Comparison of ENCODE assay signal across 18 cellular contexts in the genomic region with DNA sequence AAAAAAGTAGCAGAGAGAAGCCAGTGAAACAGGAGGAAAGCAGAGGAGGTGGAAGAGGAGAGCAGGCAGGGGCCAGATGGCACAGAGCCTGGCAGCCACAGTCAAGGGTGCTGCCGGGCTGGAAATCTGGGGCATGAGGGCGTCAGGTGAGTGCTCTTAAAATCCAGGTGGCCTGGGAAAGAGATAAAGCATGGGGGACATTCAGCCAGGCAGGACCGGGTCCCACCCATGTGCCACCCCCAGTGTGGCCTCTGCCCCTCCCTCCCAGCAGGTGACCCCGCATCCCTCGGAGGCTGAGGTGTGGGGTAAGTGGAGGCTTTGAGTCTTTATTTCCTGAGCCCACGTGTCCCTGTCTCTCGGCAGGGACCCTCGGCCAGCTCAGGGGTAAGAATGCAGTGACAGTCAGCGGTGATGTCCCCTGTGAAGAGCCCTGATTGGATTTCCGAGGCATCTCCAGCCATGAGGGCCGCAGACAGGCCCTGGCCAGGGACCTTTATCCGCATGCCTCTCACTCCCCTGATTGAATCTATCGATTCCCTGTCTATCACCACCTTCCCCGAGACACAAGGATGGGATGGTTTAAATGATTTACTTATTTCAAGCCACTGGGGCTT. TPM values are rescaled to one million over a fixed set of nuclear protein-coding genes. Genes with fewer than 3 reads are reported as not detected.
DNase-seq lines count a peak whose midpoint lies in the region; TF ChIP-seq lines count a peak whose summit lies in the region.
"Had no signal": no experiment of that assay in that cellular context is flagged by ENCODE, and none has a peak within 500 bp of the region (broad histone marks: within the 10 kb centered on the region; RNA-seq: fewer than 3 reads in every experiment).

No MANE protein-coding gene starts in this region.

- H3K9me3 ChIP-seq in PC-9 (ENCODE audit: insufficient read depth, low read depth) (0 out of 2 replicates have a peak, but pooled peaks cover 6% of the 10 kb centered on the region), neuronal stem cell (replicated peaks in 1 of 2; ENCODE audit: control insufficient read depth in 2 of 2, insufficient read depth in 1 of 2, low read depth in 1 of 2, low read length in 2 of 2) (peaks cover 0 to 3% of the 10 kb centered on the region in 2 donors)
- H3K9me3 ChIP-seq: MG63, SJSA1 had no signal

- H3K27me3 ChIP-seq in PC-9 (ENCODE audit: insufficient read depth, low read depth) (no peaks in the 10 kb centered on the region), neuronal stem cell (ENCODE audit: control insufficient read depth in 3 of 3, insufficient read depth in 3 of 3, low read depth in 1 of 3, low read length in 3 of 3) (peaks cover 0 to 27% (median 0%) of the 10 kb centered on the region in 3 experiments)

- no peaks in the 10 kb centered on the region for H3K36me3 Mint-ChIP-seq in mesothelial cell of epicardium

- no peak overlapping the region for H3K14ac ChIP-seq in neuronal stem cell (ENCODE audit: low read length)

- no peak overlapping the region for H2AFZ ChIP-seq in PC-9
- no peak overlapping the region for H2AFZ ChIP-seq in neuronal stem cell (ENCODE audit: low read length)

- H3K23ac ChIP-seq in neuronal stem cell (ENCODE audit: low read depth, low read length, poor library complexity), result no peak overlapping the region

- H2BK5ac ChIP-seq in neuronal stem cell (ENCODE audit: low read length), result peak overlapping the region; percentile 32

- TF ChIP-seq CTCF in PC-9 (conservative IDR thresholded peaks at IDR 0.05) (no peak), mesothelial cell of epicardium (IDR thresholded peaks at IDR 0.05; ENCODE audit: unreplicated experiment) (no peak)

- H3K4me1 Mint-ChIP-seq in mesothelial cell of epicardium, result peaks cover 8% of the 10 kb centered on the region

- H3K9me2 ChIP-seq in PC-9 (ENCODE audit: insufficient read depth), result no peaks in the 10 kb centered on the region

- H3K79me2 ChIP-seq in PC-9 (ENCODE audit: low read depth), result 0 out of 2 replicates have a peak, but pooled peaks cover 8% of the 10 kb centered on the region

- H3F3A ChIP-seq in PC-9 (ENCODE audit: insufficient read depth, low read depth), result peaks cover 38% of the 10 kb centered on the region

- peaks cover 76% of the 10 kb centered on the region for H3K4me1 ChIP-seq in PC-9 (replicated peaks; ENCODE audit: insufficient read depth)
- H3K4me1 ChIP-seq in neuronal stem cell (ENCODE audit: control insufficient read depth in 2 of 2, insufficient read depth in 1 of 2, low read depth in 1 of 2, low read length in 2 of 2), result peaks cover 0 to 6% of the 10 kb centered on the region in 2 donors
- H3K4me1 ChIP-seq: SJSA1 had no signal

- H4K20me1 ChIP-seq in PC-9 (ENCODE audit: insufficient read depth), result no peaks in the 10 kb centered on the region

- no peak overlapping the region for H2BK120ac ChIP-seq in neuronal stem cell (ENCODE audit: low read depth, low read length)

- H3K4me3 ChIP-seq in PC-9 (no peak overlapping the region), neuronal stem cell (ENCODE audit: low read length in 2 of 2) (no peak overlapping the region)
- H3K4me3 ChIP-seq: MG63, SJSA1 had no signal

- H3K27ac ChIP-seq in PC-9 (peak overlapping the region; percentile 88), neuronal stem cell (replicated peaks; ENCODE audit: low read length) (no peak overlapping the region)
- H3K27ac ChIP-seq: SJSA1 had no signal

- no peak overlapping the region for H3K27ac Mint-ChIP-seq in mesothelial cell of epicardium
- H3K27ac Mint-ChIP-seq: B cell; CD4-positive, alpha-beta T cell had no signal

- no peak overlapping the region for H3K18ac ChIP-seq in neuronal stem cell (ENCODE audit: low read length)

- no peak overlapping the region for H3K9ac ChIP-seq in neuronal stem cell (ENCODE audit: low read depth, low read length, poor library complexity)

- no peak overlapping the region for H3K4me2 ChIP-seq in PC-9
- no peak overlapping the region for H3K4me2 ChIP-seq in neuronal stem cell (ENCODE audit: insufficient read depth, low read length, poor library complexity, severe bottlenecking)

- no peak overlapping the region for H2BK12ac ChIP-seq in neuronal stem cell (ENCODE audit: low read length)

- H3K79me1 ChIP-seq in neuronal stem cell (ENCODE audit: low read depth, low read length), result no peaks in the 10 kb centered on the region

- no TSS peak for BruUV-seq in PC-9 (replicated peaks; lab: Mats Ljungman, UMichigan)

- H3K4ac ChIP-seq in neuronal stem cell (ENCODE audit: low read length), result no peak overlapping the region

- H2AK5ac ChIP-seq in neuronal stem cell (ENCODE audit: low read depth, low read length), result no peak overlapping the region

- H4K91ac ChIP-seq in neuronal stem cell (ENCODE audit: low read depth, low read length, poor library complexity), result no peak overlapping the region

- no peaks in the 10 kb centered on the region for H3K36me3 ChIP-seq in PC-9 (ENCODE audit: low read depth)
- H3K36me3 ChIP-seq in neuronal stem cell (replicated peaks in 1 of 2; ENCODE audit: control insufficient read depth in 2 of 2, insufficient read depth in 2 of 2, low read length in 2 of 2), result no peaks in the 10 kb centered on the region
- H3K36me3 ChIP-seq: MG63, SJSA1 had no signal

- peaks cover 41% of the 10 kb centered on the region for H3K27me3 Mint-ChIP-seq in mesothelial cell of epicardium (ENCODE audit: low read depth)

- H3K4me3 Mint-ChIP-seq in mesothelial cell of epicardium, result no peak overlapping the region
- H3K4me3 Mint-ChIP-seq: B cell; CD4-positive, alpha-beta T cell had no signal

- POLR2A ChIA-PET in PC-9 (lab: Charles Lee; ENCODE audit: unreplicated experiment), result no interaction called here

- no CpG with 5 or more reads among the region's 14 CpGs for WGBS in neuronal stem cell (ENCODE audit: extremely low coverage in 2 of 2, insufficient read length in 2 of 2, insufficient replicate concordance in 1 of 2), 2 donors

- peaks cover 11% of the 10 kb centered on the region for H3K9me3 Mint-ChIP-seq in mesothelial cell of epicardium
- H3K9me3 Mint-ChIP-seq: CD4-positive, alpha-beta T cell had no signal

- CTCF ChIA-PET in PC-9 (lab: Charles Lee), result interaction anchor here (0.6 kb wide), 2 partner anchors 92 to 1862 kb away, joined by 4 to 7 read pairs; no protein-coding TSS in a partner anchor

- no peak overlapping the region for H4K8ac ChIP-seq in neuronal stem cell (ENCODE audit: low read depth, low read length)

- peak; percentile 33 for DNase-seq in DMS79 treated with DMSO at 0.1 percent for 48 hours (lab: John Stamatoyannopoulos, UW)
- peak; percentile 33 for DNase-seq in NCI-H1694 (lab: John Stamatoyannopoulos, UW)
- DNase-seq in PC-9, result no peak
- DNase-seq in neuronal stem cell (ENCODE audit: low spot score), result no peak
- DNase-seq in mesothelial cell of epicardium (ENCODE audit: low spot score in 2 of 2, unreplicated experiment in 2 of 2), result no peak
- DNase-seq in SIG-M5 treated with dmso at 0.1 percent for 504 hours (lab: John Stamatoyannopoulos, UW; ENCODE audit: unreplicated experiment), result no peak
- DNase-seq in epidermal melanocyte (ENCODE audit: insufficient read length, low spot score), result no peak
- DNase-seq: Calu3; CD4-positive, alpha-beta T cell; GF-D8; MG63; NCI-H1105; NCI-H187 treated with DMSO at 0.1 percent for 48 hours; NCI-H446; NCI-H774; SW 1271 had no signal

- intact Hi-C loops in PC-9 (cut with micrococcal nuclease; ENCODE audit: unreplicated experiment), result loop anchor here (5.0 kb wide), 1 partner anchor 38 kb away; no protein-coding TSS in a partner anchor

- no peak overlapping the region for H2BK15ac ChIP-seq in neuronal stem cell (ENCODE audit: low read length)

RNA-seq across cellular contexts. Expression of gene SULF2, which starts 33.8 kb away (rescaled TPM):
- total RNA-seq in PC-9 (2021) (439 and 495 TPM in 2 replicates), mesothelial cell of epicardium (65.2 to 77.0 TPM (median 65.2 TPM) in 3 replicates)
- polyA plus RNA-seq in neuronal stem cell (2013, experiment 1 of 2), result 46.1 TPM
- 48.2 TPM for polyA plus RNA-seq in neuronal stem cell (2013, experiment 2 of 2)

Comparison
In these comparisons a context has a peak if more than half of its experiments do, and no peak if none do; other contexts are left out.
1. DNase-seq: peak in DMS79 treated with DMSO at 0.1 percent for 48 hours (single experiment) and NCI-H1694 (single experiment); none in PC-9 (0 of 2), neuronal stem cell (single experiment), mesothelial cell of epicardium (0 of 2), SIG-M5 treated with dmso at 0.1 percent for 504 hours (single experiment) and epidermal melanocyte (single experiment).